Comparison of ENCODE assay signal across 8 cellular contexts in genomic region chr2:159613515-159614336, GRCh38. TPM values are rescaled to one million over a fixed set of nuclear protein-coding genes. Genes with fewer than 3 reads are reported as not detected.
DNase-seq lines count a peak whose midpoint lies in the region; ATAC-seq and TF ChIP-seq lines count a peak whose summit lies in the region.

No MANE protein-coding gene starts in this region.

- peaks cover 6% of the 10 kb centered on the region for H3K4me1 Mint-ChIP-seq in activated naive CD8-positive, alpha-beta T cell (ENCODE audit: low read depth)
- H3K4me1 Mint-ChIP-seq in activated naive CD8-positive, alpha-beta T cell treated with anti-CD3 and anti-CD28 coated beads for 36 hours = peaks cover 9% of the 10 kb centered on the region
- peaks cover 6 to 20% (median 13%) of the 10 kb centered on the region in 4 donors for H3K4me1 Mint-ChIP-seq in naive thymus-derived CD8-positive, alpha-beta T cell

- no peak for ATAC-seq in RWPE2 (ENCODE audit: low read depth)
- no peak for ATAC-seq in naive thymus-derived CD8-positive, alpha-beta T cell

- H3K36me3 ChIP-seq in RWPE2 (ENCODE audit: low read depth) (no peaks in the 10 kb centered on the region), skeletal muscle satellite cell (ENCODE audit: insufficient read depth, low read length) (no peaks in the 10 kb centered on the region)

- H3K27me3 Mint-ChIP-seq in activated naive CD8-positive, alpha-beta T cell = peaks cover 6% of the 10 kb centered on the region
- H3K27me3 Mint-ChIP-seq in activated naive CD8-positive, alpha-beta T cell treated with anti-CD3 and anti-CD28 coated beads for 36 hours = peaks cover 28% of the 10 kb centered on the region
- H3K27me3 Mint-ChIP-seq in naive thymus-derived CD8-positive, alpha-beta T cell = peaks cover 8 to 19% (median 10%) of the 10 kb centered on the region in 5 donors

- H3K36me3 Mint-ChIP-seq in activated naive CD8-positive, alpha-beta T cell = peaks cover 3% of the 10 kb centered on the region
- no peaks in the 10 kb centered on the region for H3K36me3 Mint-ChIP-seq in activated naive CD8-positive, alpha-beta T cell treated with anti-CD3 and anti-CD28 coated beads for 36 hours
- H3K36me3 Mint-ChIP-seq in naive thymus-derived CD8-positive, alpha-beta T cell = peaks cover 0 to 5% (median 4%) of the 10 kb centered on the region in 3 donors

- no peaks in the 10 kb centered on the region for H3K27me3 ChIP-seq in RWPE2 (ENCODE audit: insufficient read depth, poor library complexity, severe bottlenecking)
- no peaks in the 10 kb centered on the region for H3K27me3 ChIP-seq in skeletal muscle satellite cell (ENCODE audit: control insufficient read depth, insufficient read depth, low read length)

- TF ChIP-seq CTCF in RWPE2 (IDR thresholded peaks at IDR 0.05; ENCODE audit: poor library complexity, severe bottlenecking) (no peak), fibroblast of the aortic adventitia (IDR thresholded peaks at IDR 0.05; ENCODE audit: insufficient read depth, low read length) (no peak), GM13977 (IDR thresholded peaks at IDR 0.05; ENCODE audit: extremely low read depth, insufficient read depth, missing control alignments) (no peak)

- H3K4me3 ChIP-seq in RWPE2 (ENCODE audit: severe bottlenecking) = peak overlapping the region; percentile 55
- peak overlapping the region; percentile 81 for H3K4me3 ChIP-seq in fibroblast of the aortic adventitia (ENCODE audit: low read depth, low read length)
- peak overlapping the region; percentile 90 for H3K4me3 ChIP-seq in skeletal muscle satellite cell (ENCODE audit: low read length)

- H3K9ac ChIP-seq in skeletal muscle satellite cell (ENCODE audit: low read depth, low read length) = peak overlapping the region; percentile 93

- peak overlapping the region; percentile 96 for H3K27ac ChIP-seq in RWPE2 (ENCODE audit: poor library complexity, severe bottlenecking)

- H3K9me3 ChIP-seq in RWPE2 (ENCODE audit: severe bottlenecking) (no peaks in the 10 kb centered on the region), skeletal muscle satellite cell (replicated peaks; ENCODE audit: low read length) (no peaks in the 10 kb centered on the region)

- peak overlapping the region; percentile 85 for H3K4me2 ChIP-seq in skeletal muscle satellite cell (ENCODE audit: low read length)

- no peak for DNase-seq in activated naive CD8-positive, alpha-beta T cell treated with anti-CD3 and anti-CD28 coated beads for 36 hours
- DNase-seq in RWPE2 (ENCODE audit: low spot score) (no peak), fibroblast of the aortic adventitia (ENCODE audit: low read depth) (peak; percentile 53), GM13977 (ENCODE audit: low spot score) (no peak), NK-92 (lab: John Stamatoyannopoulos, UW; ENCODE audit: unreplicated experiment) (no peak)
- DNase-seq in naive thymus-derived CD8-positive, alpha-beta T cell = no peak

- no peaks in the 10 kb centered on the region for H3K9me3 Mint-ChIP-seq in activated naive CD8-positive, alpha-beta T cell (ENCODE audit: low read depth)
- H3K9me3 Mint-ChIP-seq in activated naive CD8-positive, alpha-beta T cell treated with anti-CD3 and anti-CD28 coated beads for 36 hours = no peaks in the 10 kb centered on the region
- H3K9me3 Mint-ChIP-seq in naive thymus-derived CD8-positive, alpha-beta T cell = no peaks in the 10 kb centered on the region

- H3K4me3 Mint-ChIP-seq in activated naive CD8-positive, alpha-beta T cell = peak overlapping the region; percentile 15
- no peak overlapping the region for H3K4me3 Mint-ChIP-seq in activated naive CD8-positive, alpha-beta T cell treated with anti-CD3 and anti-CD28 coated beads for 36 hours
- peak overlapping the region in 3 of 10 donors; percentile 5 to 47 (median 26) for H3K4me3 Mint-ChIP-seq in naive thymus-derived CD8-positive, alpha-beta T cell

- POLR2A ChIA-PET in naive thymus-derived CD8-positive, alpha-beta T cell (lab: Charles Lee) = no interaction called here

- H3K4me1 ChIP-seq in RWPE2 (ENCODE audit: insufficient read depth, poor library complexity, severe bottlenecking) = peaks cover 44% of the 10 kb centered on the region
- H3K4me1 ChIP-seq in skeletal muscle satellite cell (ENCODE audit: control insufficient read depth, insufficient read depth, low read length) = peaks cover 31% of the 10 kb centered on the region

- no peak overlapping the region for H3K27ac Mint-ChIP-seq in activated naive CD8-positive, alpha-beta T cell
- H3K27ac Mint-ChIP-seq in activated naive CD8-positive, alpha-beta T cell treated with anti-CD3 and anti-CD28 coated beads for 36 hours = no peak overlapping the region
- H3K27ac Mint-ChIP-seq in naive thymus-derived CD8-positive, alpha-beta T cell = no peak overlapping the region

- in situ Hi-C loops in GM13977 (cut with MboI; ENCODE audit: low pct_unique_long_range_greater_than_20kb, low sequenced_read_pairs, unreplicated experiment) = no loop called here

RNA-seq across cellular contexts. Expression of gene BAZ2B, which starts 2.6 kb away (rescaled TPM):
- 1 to 10 TPM; 8.3 TPM for total RNA-seq in activated naive CD8-positive, alpha-beta T cell treated with anti-CD3 and anti-CD28 coated beads for 36 hours
- 72.3 and 115 TPM in 2 replicates for total RNA-seq in fibroblast of the aortic adventitia (ENCODE audit: low replicate concordance)
- total RNA-seq in skeletal muscle satellite cell (2012; rRNA removed) = 15.9 and 19.8 TPM in 2 replicates
- total RNA-seq in naive thymus-derived CD8-positive, alpha-beta T cell = 10 to 100 TPM; 24.4 to 30.4 TPM
- 10 to 100 TPM in 2 of 3 donors, 1 to 10 TPM in 1; 6.3 to 14.7 (median 12.3) TPM for polyA plus RNA-seq in naive thymus-derived CD8-positive, alpha-beta T cell
